ENCODE assay signal across 15 cellular contexts in genomic region chr1:43621861-43622260, GRCh38.
"Had no signal": no experiment of that assay in that cellular context is flagged by ENCODE, and none has a peak within 500 bp of the region (broad histone marks: within the 10 kb centered on the region; RNA-seq: fewer than 3 reads in every experiment).

No MANE protein-coding gene starts in this region.

- H3K27ac ChIP-seq: body of pancreas, esophagus muscularis mucosa, foreskin keratinocyte, parathyroid adenoma, tibial nerve had no signal

- H3K9ac ChIP-seq: parathyroid adenoma had no signal

- H3K27ac Mint-ChIP-seq: activated CD8-positive, alpha-beta T cell treated with anti-CD3 and anti-CD28 coated beads, Interleukin-2, amount 10 ng/mL, durations not matched to agents 7 days and 5 days; activated T-helper 1 cell treated with anti-CD3 and anti-CD28 coated beads, Interleukin-12 subunit alpha, Interleukin-12 subunit beta, Interleukin-2, Interleukin-4 antibody, amounts not matched to agents 30 ng/mL and 10 ng/mL and 1 ng/mL, durations not matched to agents 14 hours and 24 hours and 36 hours had no signal

- H3K9me3 Mint-ChIP-seq: activated T-helper 1 cell treated with anti-CD3 and anti-CD28 coated beads, Interleukin-12 subunit alpha, Interleukin-12 subunit beta, Interleukin-2, Interleukin-4 antibody, amounts not matched to agents 30 ng/mL and 10 ng/mL and 1 ng/mL, durations not matched to agents 14 hours and 24 hours and 36 hours; neural crest cell had no signal

- ATAC-seq: activated CD8-positive, alpha-beta T cell treated with anti-CD3 and anti-CD28 coated beads, Interleukin-2, amount 10 ng/mL, durations not matched to agents 7 days and 5 days; body of pancreas; foreskin keratinocyte; SK-N-SH treated with all-trans-retinoic acid at 6 μM for 48 hours had no signal

- H3K79me2 ChIP-seq: parathyroid adenoma had no signal

- H3K4me1 ChIP-seq: body of pancreas, esophagus muscularis mucosa, foreskin keratinocyte, parathyroid adenoma had no signal

- DNase-seq: activated CD4-positive, alpha-beta T cell treated with anti-CD3 and anti-CD28 coated beads for 48 hours; activated CD8-positive, alpha-beta memory T cell treated with anti-CD3 and anti-CD28 coated beads, Interleukin-2, amount 50 U/mL, for 48 hours; activated CD8-positive, alpha-beta T cell treated with anti-CD3 and anti-CD28 coated beads, Interleukin-2, amount 10 ng/mL, durations not matched to agents 7 days and 5 days; activated naive CD4-positive, alpha-beta T cell treated with Interleukin-2 at 50 U/mL for 16 hours; body of pancreas; cerebellar nuclear complex; foreskin keratinocyte; mesenchymal stem cell; retina had no signal

- H3K4me3 Mint-ChIP-seq: activated CD8-positive, alpha-beta T cell treated with anti-CD3 and anti-CD28 coated beads, Interleukin-2, amount 10 ng/mL, durations not matched to agents 7 days and 5 days; activated T-helper 1 cell treated with anti-CD3 and anti-CD28 coated beads, Interleukin-12 subunit alpha, Interleukin-12 subunit beta, Interleukin-2, Interleukin-4 antibody, amounts not matched to agents 30 ng/mL and 10 ng/mL and 1 ng/mL, durations not matched to agents 14 hours and 24 hours and 36 hours; neural crest cell had no signal

- H3K4me3 ChIP-seq: body of pancreas, esophagus muscularis mucosa, tibial nerve had no signal

- H2AFZ ChIP-seq: parathyroid adenoma had no signal

- H3K9me3 ChIP-seq: body of pancreas, esophagus muscularis mucosa, tibial nerve had no signal

- H3K27me3 ChIP-seq: body of pancreas, esophagus muscularis mucosa, foreskin keratinocyte, tibial nerve had no signal

- H3K4me1 Mint-ChIP-seq: neural crest cell had no signal
